In genomic region chr6:35108309-35108885, GRCh38 we compare ENCODE assay signal across 34 cellular contexts. TPM values are rescaled to one million over a fixed set of nuclear protein-coding genes. Genes with fewer than 3 reads are reported as not detected.
"Had no signal": no experiment of that assay in that cellular context is flagged by ENCODE, and none has a peak within 500 bp of the region (broad histone marks: within the 10 kb centered on the region; RNA-seq: fewer than 3 reads in every experiment).

No MANE protein-coding gene starts in this region.

- H3K4me3 ChIP-seq: esophagus squamous epithelium, heart right ventricle, lower lobe of right lung, pancreas, suprapubic skin, vagina had no signal

- DNase-seq: central memory CD4-positive, alpha-beta T cell; effector CD8-positive, alpha-beta T cell; endodermal cell; esophagus squamous epithelium; foreskin melanocyte; glutamatergic neuron; heart right ventricle; hippocampal formation; immature natural killer cell; islet precursor cell; kidney glomerular epithelial cell; left ventricle myocardium superior; lower lobe of right lung; natural killer cell; pancreas; retina; stimulated activated CD4-positive, alpha-beta T cell treated with anti-CD3 and anti-CD28 coated beads, Interleukin-2, amount 100 ng/mL, for 24 hours; stimulated activated CD4-positive, alpha-beta T cell treated with anti-CD3 and anti-CD28 coated beads, Interleukin-4, amount 100 ng/mL, for 24 hours; stimulated activated naive CD8-positive, alpha-beta T cell treated with anti-CD3 and anti-CD28 coated beads, Interleukin-15, Interleukin-2, amounts not matched to agents 100 U/mL and 50 U/mL, for 24 hours had no signal

- H3K4me3 Mint-ChIP-seq: dendritic cell treated with granulocyte-macrophage colony-stimulating factor and Interleukin-4, amounts not matched to agents 40 ng/mL and 50 ng/mL, for 4 days; endodermal cell; immature natural killer cell; mesothelial cell of epicardium; natural killer cell; stimulated activated memory B cell treated with anti-CD40 and anti-IgM and Interleukin-4, amounts not matched to agents 10 μg/mL and 1 μg/mL and 100 μg/mL, for 72 hours had no signal

- H3K27ac ChIP-seq: esophagus squamous epithelium, heart right ventricle, lower lobe of right lung, neutrophil, pancreas, suprapubic skin, vagina had no signal

- H3K27me3 ChIP-seq: heart right ventricle, neutrophil, pancreas, suprapubic skin, vagina had no signal

- ATAC-seq: heart right ventricle; left ventricle myocardium superior; lower lobe of right lung; natural killer cell; pancreas; sciatic nerve; stimulated activated memory B cell treated with anti-CD40 and anti-IgM and Interleukin-4, amounts not matched to agents 10 μg/mL and 1 μg/mL and 100 μg/mL, for 72 hours; stimulated activated naive CD8-positive, alpha-beta T cell treated with anti-CD3 and anti-CD28 coated beads, Interleukin-15, Interleukin-2, amounts not matched to agents 100 U/mL and 50 U/mL, for 24 hours had no signal

- H3K36me3 ChIP-seq: esophagus squamous epithelium, heart right ventricle, lower lobe of right lung, neutrophil, pancreas, suprapubic skin, vagina had no signal

- H3K4me1 ChIP-seq: heart right ventricle, lower lobe of right lung, pancreas, suprapubic skin, vagina had no signal

- H3K9me3 Mint-ChIP-seq: dendritic cell treated with granulocyte-macrophage colony-stimulating factor and Interleukin-4, amounts not matched to agents 40 ng/mL and 50 ng/mL, for 4 days; natural killer cell had no signal

- FAIRE-seq: colon, endothelial cell of umbilical vein, pancreas had no signal

- H3K27ac Mint-ChIP-seq: dendritic cell treated with granulocyte-macrophage colony-stimulating factor and Interleukin-4, amounts not matched to agents 40 ng/mL and 50 ng/mL, for 4 days; endodermal cell; immature natural killer cell; mesothelial cell of epicardium; natural killer cell; stimulated activated memory B cell treated with anti-CD40 and anti-IgM and Interleukin-4, amounts not matched to agents 10 μg/mL and 1 μg/mL and 100 μg/mL, for 72 hours had no signal

- H3K36me3 Mint-ChIP-seq: immature natural killer cell, natural killer cell had no signal

- H3K4me1 Mint-ChIP-seq: immature natural killer cell, natural killer cell had no signal

- H3K9me3 ChIP-seq: lower lobe of right lung, pancreas, suprapubic skin, vagina had no signal

- H3K27me3 Mint-ChIP-seq: dendritic cell treated with granulocyte-macrophage colony-stimulating factor and Interleukin-4, amounts not matched to agents 40 ng/mL and 50 ng/mL, for 4 days had no signal

RNA-seq across cellular contexts. Expression of gene TCP11, which starts 32.7 kb away (rescaled TPM):
- total RNA-seq: cerebellum, endodermal cell, endothelial cell of umbilical vein, epithelial cell of proximal tubule, heart right ventricle, left ventricle myocardium superior, lower lobe of right lung, natural killer cell, omental fat pad, posterior vena cava, sciatic nerve, ureter, vagina had no signal
- polyA plus RNA-seq: immature natural killer cell, neural cell had no signal
